ENCODE assay signal across 8 cellular contexts in genomic region chr3:154324919-154325318, GRCh38. TPM values are rescaled to one million over a fixed set of nuclear protein-coding genes. Genes with fewer than 3 reads are reported as not detected.
A peak's percentile ranks its signal among the peaks of the same experiment; 100 is the strongest.
DNase-seq lines count a peak whose midpoint lies in the region; ATAC-seq and TF ChIP-seq lines count a peak whose summit lies in the region.

No MANE protein-coding gene starts in this region.

- no peaks in the 10 kb centered on the region for H3K27me3 ChIP-seq in adipocyte (replicated peaks; ENCODE audit: control insufficient read depth, insufficient read depth, low read length)
- H3K27me3 ChIP-seq in right lobe of liver, result no peaks in the 10 kb centered on the region
- H3K27me3 ChIP-seq in upper lobe of left lung, result no peaks in the 10 kb centered on the region

- no peaks in the 10 kb centered on the region for H3K9me3 ChIP-seq in adipocyte (ENCODE audit: control insufficient read depth, low read length)
- H3K9me3 ChIP-seq in right lobe of liver, result no peaks in the 10 kb centered on the region
- H3K9me3 ChIP-seq in upper lobe of left lung, result no peaks in the 10 kb centered on the region

- intact Hi-C loops in right lobe of liver (cut with DNase I), result no loop called here

- 43% methylated on average over 3 of the region's 3 CpGs for WGBS in right lobe of liver (ENCODE audit: insufficient coverage, low coverage, low lambda C conversion rate, missing lambda C conversion rate)
- 59 to 74% methylated on average over 3 of the region's 3 CpGs for WGBS in upper lobe of left lung, 2 donors

- no peaks in the 10 kb centered on the region; the same call in 1 of the 2 replicates for H3K27me3 Mint-ChIP-seq in HFFc6 (ENCODE audit: insufficient read depth)

- peak; percentile 18 to 68 (median 28) for ATAC-seq in right lobe of liver
- no peak for ATAC-seq in upper lobe of left lung (ENCODE audit: low FRiP score in 2 of 2)
- ATAC-seq in HG03196 (IDR thresholded peaks at IDR 0.05; ENCODE audit: unreplicated experiment), result no peak

- H3K27ac Mint-ChIP-seq in HFFc6, result peak overlapping the region; percentile 98

- peaks cover 19% of the 10 kb centered on the region; the same call in 1 of the 2 replicates for H3K4me1 Mint-ChIP-seq in HFFc6 (ENCODE audit: low read depth)

- peak overlapping the region; percentile 86 to 91 (median 89) for H3K27ac ChIP-seq in right lobe of liver
- H3K27ac ChIP-seq in upper lobe of left lung, result peak overlapping the region; percentile 91 to 99 (median 96)

- no peak for TF ChIP-seq POLR2A in right lobe of liver (IDR thresholded peaks at IDR 0.05)
- TF ChIP-seq POLR2A in upper lobe of left lung (IDR thresholded peaks at IDR 0.05), result no peak

- peaks cover 20% of the 10 kb centered on the region for H3K4me1 ChIP-seq in adipocyte (ENCODE audit: control insufficient read depth, insufficient read depth, low read length)
- H3K4me1 ChIP-seq in right lobe of liver, result peaks cover 0 to 30% (median 9%) of the 10 kb centered on the region in 4 donors
- H3K4me1 ChIP-seq in upper lobe of left lung, result peaks cover 26 to 41% (median 33%) of the 10 kb centered on the region in 4 donors

- peak overlapping the region; percentile 89 for H3K4me3 ChIP-seq in adipocyte (ENCODE audit: low read length)
- H3K4me3 ChIP-seq in right lobe of liver, result peak overlapping the region; percentile 76 to 87 (median 86)
- peak overlapping the region in 3 of 4 donors; percentile 58 to 84 (median 77) for H3K4me3 ChIP-seq in upper lobe of left lung

- H3K36me3 ChIP-seq in adipocyte (ENCODE audit: control insufficient read depth, insufficient read depth, low read length, severe bottlenecking) (no peaks in the 10 kb centered on the region), right lobe of liver (no peaks in the 10 kb centered on the region), upper lobe of left lung (no peaks in the 10 kb centered on the region)

- TF ChIP-seq EP300 in upper lobe of left lung (IDR thresholded peaks at IDR 0.05), result peak in 1 of 4 donors; percentile 11

- H3K36me3 Mint-ChIP-seq in HFFc6 (ENCODE audit: low read depth), result peaks cover 20% of the 10 kb centered on the region

- H3K4me3 Mint-ChIP-seq in HFFc6, result peak overlapping the region; percentile 94

- DNase-seq in A172 (ENCODE audit: low spot score) (peak; percentile 4), HFFc6 (no peak), adipocyte (ENCODE audit: low read depth) (peak; percentile 29), right lobe of liver (no peak), upper lobe of left lung (no peak), glomerular visceral epithelial cell (ENCODE audit: extremely low spot score) (no peak)
- no peak for DNase-seq in activated CD4-positive, alpha-beta T cell treated with anti-CD3 and anti-CD28 coated beads for 48 hours

- H3K9me3 Mint-ChIP-seq in HFFc6, result no peaks in the 10 kb centered on the region

- no peak for TF ChIP-seq CTCF in HFFc6 (IDR thresholded peaks at IDR 0.05)
- no peak for TF ChIP-seq CTCF in right lobe of liver (IDR thresholded peaks at IDR 0.05)
- no peak for TF ChIP-seq CTCF in upper lobe of left lung (IDR thresholded peaks at IDR 0.05)

- peak overlapping the region; percentile 90 for H3K9ac ChIP-seq in adipocyte (ENCODE audit: low read length)

RNA-seq across cellular contexts. Expression of gene DHX36, which starts 0.6 kb away (rescaled TPM):
- total RNA-seq in A172 (2014; rRNA removed; shearing (Covaris generic)), result 25.0 and 39.7 TPM in 2 replicates
- 10 to 100 TPM; 49.3 to 62.9 (median 55.7) TPM for total RNA-seq in HFFc6 (2021; fragmentation: NEBNext Ultra II Directional; extraction: Animal tissue kit (Norgen Biotek cat#: 25700))
- total RNA-seq in right lobe of liver (10 to 100 TPM; 17.6 to 39.1 (median 22.7) TPM), upper lobe of left lung (10 to 100 TPM; 35.0 to 95.3 (median 54.2) TPM)

Comparison
In these comparisons a context has a peak if more than half of its experiments do, and no peak if none do; other contexts are left out.
1. DNase-seq: peak in A172 (single experiment) and adipocyte (single experiment); none in HFFc6 (single experiment), right lobe of liver (0 of 3), upper lobe of left lung (0 of 2), activated CD4-positive, alpha-beta T cell treated with anti-CD3 and anti-CD28 coated beads for 48 hours (single experiment) and glomerular visceral epithelial cell (single experiment).
2. ATAC-seq: peak in right lobe of liver (4 of 4); none in upper lobe of left lung (0 of 2) and HG03196 (single experiment).
3. Peak in every context shown above with its lines, with median percentiles within 50 percentile points of each other: H3K4me3 ChIP-seq.